In the genomic region with DNA sequence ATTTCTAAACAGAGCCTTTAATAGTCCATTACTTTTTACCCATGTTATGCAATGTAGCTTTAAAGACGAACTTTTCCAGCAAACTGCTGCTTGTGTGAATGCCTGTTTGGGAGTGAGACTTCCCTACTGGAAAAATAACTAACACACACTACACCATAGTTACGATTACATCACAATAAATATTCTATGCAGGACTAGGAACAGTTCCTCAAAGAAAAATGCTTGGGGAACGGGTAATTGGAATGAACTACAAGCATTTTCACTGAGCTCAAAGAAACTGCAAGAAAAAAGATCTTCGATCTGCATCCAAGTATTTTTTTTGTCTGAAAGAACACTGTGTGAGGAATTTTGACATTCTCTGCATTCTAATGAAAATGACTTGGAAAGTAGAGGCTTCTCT, we compare ENCODE assay signal across 21 cellular contexts. TPM values are rescaled to one million over a fixed set of nuclear protein-coding genes. Genes with fewer than 3 reads are reported as not detected.
A peak's percentile ranks its signal among the peaks of the same experiment; 100 is the strongest.
DNase-seq lines count a peak whose midpoint lies in the region; TF ChIP-seq lines count a peak whose summit lies in the region.
"Had no signal": no experiment of that assay in that cellular context is flagged by ENCODE, and none has a peak within 500 bp of the region (broad histone marks: within the 10 kb centered on the region; RNA-seq: fewer than 3 reads in every experiment).

No MANE protein-coding gene starts in this region.

- CTCF ChIA-PET in GM10248 (lab: Yijun Ruan, JAX) = no interaction called here

- H3K36me3 Mint-ChIP-seq in HFFc6 (ENCODE audit: low read depth) = no peaks in the 10 kb centered on the region; the same call in 1 of the 2 replicates

- no peaks in the 10 kb centered on the region for H3K27me3 ChIP-seq in BE2C

- H3K4me3 ChIP-seq in BE2C (ENCODE audit: low read depth, low read length) = no peak overlapping the region
- H3K4me3 ChIP-seq: A549, K562 had no signal

- no peak overlapping the region; the same call in 1 of the 2 replicates for H3K27ac Mint-ChIP-seq in HFFc6

- TF ChIP-seq CTCF in HFFc6 (IDR thresholded peaks at IDR 0.05) (no peak), BE2C (IDR thresholded peaks at IDR 0.05; ENCODE audit: low read depth, low read length) (no peak), GM10248 (IDR thresholded peaks at IDR 0.05; ENCODE audit: control extremely low read depth, extremely low read depth, low read depth, missing control alignments) (no peak)

- DNase-seq in HFFc6 (peak; percentile 16), astrocyte of the hippocampus (ENCODE audit: low read depth, low spot score) (peak; percentile 70), fibroblast of peridontal ligament (ENCODE audit: extremely low read depth) (peak; percentile 61), BE2C (no peak), GM10248 (ENCODE audit: extremely low spot score) (no peak), NAMALWA (ENCODE audit: low spot score) (no peak), GDM1 (lab: John Stamatoyannopoulos, UW) (no peak)
- DNase-seq: DMS153, DND-41, Kasumi-1, MV-4-11, NCI-H1105 treated with DMSO at 0.1 percent for 48 hours, NCI-H146, NCI-H2029, NCI-H446, NCI-H524 treated with DMSO at 0.1 percent for 48 hours, NCI-H774, SIG-M5 had no signal

- no peaks in the 10 kb centered on the region for H3K4me1 ChIP-seq in BE2C
- H3K4me1 ChIP-seq: A549 had no signal

- H3K4me1 Mint-ChIP-seq in HFFc6 (ENCODE audit: low read depth) = peaks cover 19% of the 10 kb centered on the region

- H3K4me3 Mint-ChIP-seq in HFFc6 = peak overlapping the region; percentile 58

- no peaks in the 10 kb centered on the region for H3K36me3 ChIP-seq in BE2C

- no peaks in the 10 kb centered on the region for H3K9me3 Mint-ChIP-seq in HFFc6

- POLR2A ChIA-PET in GM10248 (lab: Yijun Ruan, JAX) = no interaction called here

- H3K9me3 ChIP-seq in BE2C = no peaks in the 10 kb centered on the region
- H3K9me3 ChIP-seq: A549 had no signal

- H3K27me3 Mint-ChIP-seq in HFFc6 (ENCODE audit: insufficient read depth) = peaks cover 4% of the 10 kb centered on the region; the same call in 1 of the 2 replicates

RNA-seq across cellular contexts. Expression of a gene that starts 13.8 kb away (rescaled TPM):
- 10 to 100 TPM in 2 of 6 experiments, 1 to 10 TPM in 4; 1.5 to 10.3 (median 9.3) TPM for total RNA-seq in HFFc6 (2021; fragmentation: NEBNext Ultra II Directional; extraction: Animal tissue kit (Norgen Biotek cat#: 25700))
- not detected for polyA plus RNA-seq in BE2C (2012; ENCODE audit: insufficient read depth, insufficient read length, low read depth)
- total RNA-seq: HepG2, K562 had no signal
- polyA plus RNA-seq: HepG2, K562 had no signal

Comparison
In these comparisons a context has a peak if more than half of its experiments do, and no peak if none do; other contexts are left out.
1. DNase-seq: peak in HFFc6 (single experiment), astrocyte of the hippocampus (single experiment) and fibroblast of peridontal ligament (single experiment); none in BE2C (single experiment), GM10248 (single experiment), NAMALWA (single experiment) and GDM1 (single experiment).